In genomic region chr1:248839168-248839555, GRCh38 we compare ENCODE assay signal across 8 cellular contexts. TPM values are rescaled to one million over a fixed set of nuclear protein-coding genes. Genes with fewer than 3 reads are reported as not detected.
DNase-seq lines count a peak whose midpoint lies in the region; ATAC-seq and TF ChIP-seq lines count a peak whose summit lies in the region.

No MANE protein-coding gene starts in this region.

- peak overlapping the region; percentile 97 for H3K27ac Mint-ChIP-seq in activated CD4-positive, alpha-beta T cell treated with anti-CD3 and anti-CD28 coated beads, Interleukin-2, amount 10 ng/mL, durations not matched to agents 7 days and 5 days

- H3K27ac ChIP-seq in angular gyrus (ENCODE audit: low read depth, low read length) (peak overlapping the region; percentile 99), left lung (peak overlapping the region; percentile 100), thoracic aorta (peak overlapping the region; percentile 100)

- H3K4me3 Mint-ChIP-seq in activated CD4-positive, alpha-beta T cell treated with anti-CD3 and anti-CD28 coated beads, Interleukin-2, amount 10 ng/mL, durations not matched to agents 7 days and 5 days: no peak overlapping the region

- no peaks in the 10 kb centered on the region for H3K36me3 Mint-ChIP-seq in activated CD4-positive, alpha-beta T cell treated with anti-CD3 and anti-CD28 coated beads, Interleukin-2, amount 10 ng/mL, durations not matched to agents 7 days and 5 days (ENCODE audit: low read depth)

- H3K27me3 Mint-ChIP-seq in activated CD4-positive, alpha-beta T cell treated with anti-CD3 and anti-CD28 coated beads, Interleukin-2, amount 10 ng/mL, durations not matched to agents 7 days and 5 days: no peaks in the 10 kb centered on the region

- ATAC-seq in left lung: no peak
- no peak for ATAC-seq in thoracic aorta (ENCODE audit: insufficient number of reproducible peaks, low FRiP score, low read depth)
- no peak for ATAC-seq in HG02678 (IDR thresholded peaks at IDR 0.05; ENCODE audit: unreplicated experiment)

- intact Hi-C loops in left lung (cut with DNase I): no loop called here

- peaks cover 24% of the 10 kb centered on the region for H3K4me1 Mint-ChIP-seq in activated CD4-positive, alpha-beta T cell treated with anti-CD3 and anti-CD28 coated beads, Interleukin-2, amount 10 ng/mL, durations not matched to agents 7 days and 5 days

- TF ChIP-seq CTCF in left lung (IDR thresholded peaks at IDR 0.05) (no peak), thoracic aorta (IDR thresholded peaks at IDR 0.05) (no peak)

- no peak for DNase-seq in activated CD4-positive, alpha-beta T cell treated with anti-CD3 and anti-CD28 coated beads, Interleukin-2, amount 10 ng/mL, durations not matched to agents 7 days and 5 days
- DNase-seq in activated CD4-positive, alpha-beta T cell treated with anti-CD3 and anti-CD28 coated beads for 1 hour: no peak
- DNase-seq in left lung: no peak
- no peak for DNase-seq in thoracic aorta (ENCODE audit: low spot score)
- DNase-seq in T-helper 9 cell: no peak
- no peak for DNase-seq in SW 1271 (lab: John Stamatoyannopoulos, UW)

- no peaks in the 10 kb centered on the region for H3K9me3 Mint-ChIP-seq in activated CD4-positive, alpha-beta T cell treated with anti-CD3 and anti-CD28 coated beads, Interleukin-2, amount 10 ng/mL, durations not matched to agents 7 days and 5 days

- H3K4me3 ChIP-seq in left lung: peak overlapping the region; percentile 77 to 86
- H3K4me3 ChIP-seq in thoracic aorta: peak overlapping the region; percentile 98

- no peaks in the 10 kb centered on the region for H3K9me3 ChIP-seq in left lung
- no peaks in the 10 kb centered on the region for H3K9me3 ChIP-seq in thoracic aorta

- H3K36me3 ChIP-seq in left lung (peaks cover 0 to 8% of the 10 kb centered on the region in 2 donors), thoracic aorta (no peaks in the 10 kb centered on the region)

- peaks cover 10 to 49% of the 10 kb centered on the region in 2 donors for H3K4me1 ChIP-seq in left lung
- peaks cover 13 to 37% of the 10 kb centered on the region in 2 donors for H3K4me1 ChIP-seq in thoracic aorta (ENCODE audit: control insufficient read depth in 1 of 2, low read depth in 2 of 2)

- POLR2A ChIA-PET in activated CD4-positive, alpha-beta T cell treated with anti-CD3 and anti-CD28 coated beads, Interleukin-2, amount 10 ng/mL, durations not matched to agents 7 days and 5 days (lab: Charles Lee): interaction anchor here (0.6 to 1.8 kb wide), 2 partner anchors 14 to 85 kb away, joined by 3 to 6 read pairs; partner anchors contain the start of gene SH3BP5L

- no peaks in the 10 kb centered on the region for H3K27me3 ChIP-seq in left lung
- H3K27me3 ChIP-seq in thoracic aorta (replicated peaks; ENCODE audit: insufficient read depth): no peaks in the 10 kb centered on the region

- CTCF ChIA-PET in activated CD4-positive, alpha-beta T cell treated with anti-CD3 and anti-CD28 coated beads, Interleukin-2, amount 10 ng/mL, durations not matched to agents 7 days and 5 days (lab: Charles Lee): interaction anchor here (1.3 to 4.9 kb wide), 4 partner anchors 13 to 87 kb away, joined by 4 to 41 read pairs (median 10); partner anchors contain the start of genes SH3BP5L and ZNF692

RNA-seq across cellular contexts. Expression of gene ZNF672, which starts 1.1 kb away (rescaled TPM):
- total RNA-seq in activated CD4-positive, alpha-beta T cell treated with anti-CD3 and anti-CD28 coated beads, Interleukin-2, amount 10 ng/mL, durations not matched to agents 7 days and 5 days: 10 to 100 TPM; 46.5 to 56.9 TPM
- total RNA-seq in left lung (10 to 100 TPM; 31.2 to 35.5 TPM), thoracic aorta (10 to 100 TPM; 33.8 to 34.2 TPM)

RNA-seq across cellular contexts. Expression of gene SH3BP5L, which starts 13.4 kb away (rescaled TPM):
- total RNA-seq in activated CD4-positive, alpha-beta T cell treated with anti-CD3 and anti-CD28 coated beads, Interleukin-2, amount 10 ng/mL, durations not matched to agents 7 days and 5 days: 10 to 100 TPM; 29.7 to 32.7 TPM
- total RNA-seq in left lung (10 to 100 TPM; 24.0 to 26.5 TPM), thoracic aorta (10 to 100 TPM; 22.6 to 27.4 TPM)

RNA-seq across cellular contexts. Expression of gene ZNF692, which starts 19.7 kb away (rescaled TPM):
- total RNA-seq in activated CD4-positive, alpha-beta T cell treated with anti-CD3 and anti-CD28 coated beads, Interleukin-2, amount 10 ng/mL, durations not matched to agents 7 days and 5 days: 10 to 100 TPM; 55.5 to 57.6 TPM
- total RNA-seq in left lung: 10 to 100 TPM; 31.9 to 44.6 TPM
- 10 to 100 TPM; 21.1 to 35.3 TPM for total RNA-seq in thoracic aorta
